1 cellular context compared by ENCODE assay signal in the genomic region with DNA sequence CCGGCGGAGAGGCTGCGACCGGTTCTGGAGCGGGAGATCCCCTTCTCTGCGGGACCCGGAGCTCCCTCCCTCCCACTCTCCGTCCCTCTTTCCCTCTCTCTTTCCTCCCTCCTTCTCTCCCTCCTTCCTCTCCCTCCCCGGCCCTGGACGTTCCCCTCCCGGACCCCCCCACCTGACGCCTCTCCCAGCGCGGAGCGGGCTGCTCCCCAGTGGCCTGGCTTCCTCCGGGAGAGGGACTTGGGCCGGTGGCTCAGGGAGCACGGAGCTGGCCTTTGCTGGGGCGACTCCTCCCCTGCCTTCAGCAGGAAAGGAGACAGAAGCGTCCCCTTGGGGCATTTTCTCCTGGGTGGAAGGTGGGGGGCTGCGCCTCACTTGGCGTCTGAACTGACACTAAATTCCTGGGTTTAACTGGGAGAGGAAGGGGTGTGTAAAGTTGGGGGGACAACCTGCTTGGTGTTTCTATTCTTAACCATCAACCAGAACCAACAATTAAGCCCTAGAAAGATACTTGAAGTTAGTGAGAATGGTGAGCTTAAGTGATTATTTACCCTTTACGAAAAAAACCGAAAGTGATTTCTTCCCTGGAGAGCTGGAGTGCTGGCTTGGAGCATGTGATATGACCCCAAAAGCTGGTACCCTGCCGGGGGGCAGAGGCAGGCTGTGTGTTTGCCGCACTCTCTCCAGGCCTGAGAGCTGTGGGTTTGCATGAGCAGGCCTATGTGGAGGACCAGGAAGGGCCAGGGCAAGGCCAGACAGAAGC.
TF ChIP-seq lines count a peak whose summit lies in the region.

No MANE protein-coding gene starts in this region.

TF ChIP-seq in HepG2, 621 proteins besides CTCF, POLR2A, EP300 and RAD21 (continued from another document and continues in another):
- TF ChIP-seq, protein P1, sequence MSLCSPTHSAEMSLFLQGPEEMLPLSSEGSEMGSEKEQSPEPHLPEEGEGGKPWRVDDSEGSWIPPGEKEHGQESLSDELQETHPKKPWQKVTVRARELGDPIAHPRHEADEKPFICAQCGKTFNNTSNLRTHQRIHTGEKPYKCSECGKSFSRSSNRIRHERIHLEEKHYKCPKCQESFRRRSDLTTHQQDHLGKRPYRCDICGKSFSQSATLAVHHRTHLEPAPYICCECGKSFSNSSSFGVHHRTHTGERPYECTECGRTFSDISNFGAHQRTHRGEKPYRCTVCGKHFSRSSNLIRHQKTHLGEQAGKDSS (CRISPR knock-in tag; IDR thresholded peaks at IDR 0.05; ENCODE audit: borderline replicate concordance, low read depth), result no peak
- TF ChIP-seq GTF3A (CRISPR knock-in tag; conservative IDR thresholded peaks at IDR 0.05), result 0 out of 2 replicates have a peak, but pooled peaks have one; percentile 31
- TF ChIP-seq KLF11 (CRISPR knock-in tag; IDR thresholded peaks at IDR 0.05), result no peak
- no peak for TF ChIP-seq ZNF251 (CRISPR knock-in tag; IDR thresholded peaks at IDR 0.05)
- TF ChIP-seq, protein P2, sequence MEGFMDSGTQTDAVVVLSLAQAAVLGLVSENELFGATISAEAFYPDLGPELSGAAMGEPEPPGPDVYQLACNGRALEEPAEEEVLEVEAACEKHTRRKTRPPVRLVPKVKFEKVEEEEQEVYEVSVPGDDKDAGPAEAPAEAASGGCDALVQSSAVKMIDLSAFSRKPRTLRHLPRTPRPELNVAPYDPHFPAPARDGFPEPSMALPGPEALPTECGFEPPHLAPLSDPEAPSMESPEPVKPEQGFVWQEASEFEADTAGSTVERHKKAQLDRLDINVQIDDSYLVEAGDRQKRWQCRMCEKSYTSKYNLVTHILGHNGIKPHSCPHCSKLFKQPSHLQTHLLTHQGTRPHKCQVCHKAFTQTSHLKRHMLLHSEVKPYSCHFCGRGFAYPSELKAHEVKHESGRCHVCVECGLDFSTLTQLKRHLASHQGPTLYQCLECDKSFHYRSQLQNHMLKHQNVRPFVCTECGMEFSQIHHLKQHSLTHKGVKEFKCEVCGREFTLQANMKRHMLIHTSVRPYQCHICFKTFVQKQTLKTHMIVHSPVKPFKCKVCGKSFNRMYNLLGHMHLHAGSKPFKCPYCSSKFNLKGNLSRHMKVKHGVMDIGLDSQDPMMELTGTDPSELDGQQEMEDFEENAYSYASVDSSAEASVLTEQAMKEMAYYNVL (CRISPR knock-in tag; IDR thresholded peaks at IDR 0.05; ENCODE audit: borderline replicate concordance), result peak; percentile 54; the same call in 1 of the 2 replicates
- TF ChIP-seq, protein P3, sequence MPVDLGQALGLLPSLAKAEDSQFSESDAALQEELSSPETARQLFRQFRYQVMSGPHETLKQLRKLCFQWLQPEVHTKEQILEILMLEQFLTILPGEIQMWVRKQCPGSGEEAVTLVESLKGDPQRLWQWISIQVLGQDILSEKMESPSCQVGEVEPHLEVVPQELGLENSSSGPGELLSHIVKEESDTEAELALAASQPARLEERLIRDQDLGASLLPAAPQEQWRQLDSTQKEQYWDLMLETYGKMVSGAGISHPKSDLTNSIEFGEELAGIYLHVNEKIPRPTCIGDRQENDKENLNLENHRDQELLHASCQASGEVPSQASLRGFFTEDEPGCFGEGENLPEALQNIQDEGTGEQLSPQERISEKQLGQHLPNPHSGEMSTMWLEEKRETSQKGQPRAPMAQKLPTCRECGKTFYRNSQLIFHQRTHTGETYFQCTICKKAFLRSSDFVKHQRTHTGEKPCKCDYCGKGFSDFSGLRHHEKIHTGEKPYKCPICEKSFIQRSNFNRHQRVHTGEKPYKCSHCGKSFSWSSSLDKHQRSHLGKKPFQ (CRISPR knock-in tag; IDR thresholded peaks at IDR 0.05; ENCODE audit: insufficient replicate concordance), result peak; percentile 47
- 0 out of 2 replicates have a peak, but pooled peaks have one; percentile 10 for TF ChIP-seq ZNF737 (CRISPR knock-in tag; IDR thresholded peaks at IDR 0.05; ENCODE audit: borderline replicate concordance)
- TF ChIP-seq ASH2L (IDR thresholded peaks at IDR 0.05; ENCODE audit: insufficient read length, low read depth, low read length), result peak; percentile 35
- TF ChIP-seq MXD4 (CRISPR knock-in tag; IDR thresholded peaks at IDR 0.05), result no peak; the same call in 1 of the 2 replicates
- TF ChIP-seq, protein P4, sequence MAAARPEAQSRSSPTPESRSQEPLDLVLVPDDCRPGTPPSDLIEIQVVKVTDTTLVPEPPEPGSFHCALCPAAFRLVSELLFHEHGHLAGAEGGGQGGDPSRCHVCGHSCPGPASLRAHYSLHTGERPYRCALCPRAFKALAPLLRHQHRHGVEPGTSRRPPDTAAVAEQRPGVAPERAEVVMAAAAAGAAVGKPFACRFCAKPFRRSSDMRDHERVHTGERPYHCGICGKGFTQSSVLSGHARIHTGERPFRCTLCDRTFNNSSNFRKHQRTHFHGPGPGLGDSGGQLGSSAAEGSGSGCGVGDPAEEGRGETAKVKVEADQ (CRISPR knock-in tag; IDR thresholded peaks at IDR 0.05; ENCODE audit: borderline replicate concordance), result no peak
- no peak for TF ChIP-seq SP2 (CRISPR knock-in tag; IDR thresholded peaks at IDR 0.05)
- TF ChIP-seq ZNF382 (CRISPR knock-in tag; IDR thresholded peaks at IDR 0.05; ENCODE audit: borderline replicate concordance), result no peak
- no peak for TF ChIP-seq RBAK (CRISPR knock-in tag; IDR thresholded peaks at IDR 0.05)
- 0 out of 2 replicates have a peak, but pooled peaks have one; percentile 6 for TF ChIP-seq MIER2 (CRISPR knock-in tag; IDR thresholded peaks at IDR 0.05)
- no peak for TF ChIP-seq GFI1 (CRISPR knock-in tag; IDR thresholded peaks at IDR 0.05; ENCODE audit: borderline replicate concordance)
- no peak for TF ChIP-seq ZNF746 (CRISPR knock-in tag; IDR thresholded peaks at IDR 0.05)
- 0 out of 2 replicates have a peak, but pooled peaks have one; percentile 26 for TF ChIP-seq SP140L (CRISPR knock-in tag; IDR thresholded peaks at IDR 0.05; ENCODE audit: borderline replicate concordance)
- TF ChIP-seq ZNF841 (CRISPR knock-in tag; IDR thresholded peaks at IDR 0.05; ENCODE audit: borderline replicate concordance), result 0 out of 2 replicates have a peak, but pooled peaks have one; percentile 47
- 0 out of 2 replicates have a peak, but pooled peaks have one; percentile 50 for TF ChIP-seq AKAP8 (CRISPR knock-in tag; IDR thresholded peaks at IDR 0.05)
- TF ChIP-seq NR2C2 (CRISPR knock-in tag; IDR thresholded peaks at IDR 0.05; ENCODE audit: borderline replicate concordance), result no peak
- TF ChIP-seq, protein P5, sequence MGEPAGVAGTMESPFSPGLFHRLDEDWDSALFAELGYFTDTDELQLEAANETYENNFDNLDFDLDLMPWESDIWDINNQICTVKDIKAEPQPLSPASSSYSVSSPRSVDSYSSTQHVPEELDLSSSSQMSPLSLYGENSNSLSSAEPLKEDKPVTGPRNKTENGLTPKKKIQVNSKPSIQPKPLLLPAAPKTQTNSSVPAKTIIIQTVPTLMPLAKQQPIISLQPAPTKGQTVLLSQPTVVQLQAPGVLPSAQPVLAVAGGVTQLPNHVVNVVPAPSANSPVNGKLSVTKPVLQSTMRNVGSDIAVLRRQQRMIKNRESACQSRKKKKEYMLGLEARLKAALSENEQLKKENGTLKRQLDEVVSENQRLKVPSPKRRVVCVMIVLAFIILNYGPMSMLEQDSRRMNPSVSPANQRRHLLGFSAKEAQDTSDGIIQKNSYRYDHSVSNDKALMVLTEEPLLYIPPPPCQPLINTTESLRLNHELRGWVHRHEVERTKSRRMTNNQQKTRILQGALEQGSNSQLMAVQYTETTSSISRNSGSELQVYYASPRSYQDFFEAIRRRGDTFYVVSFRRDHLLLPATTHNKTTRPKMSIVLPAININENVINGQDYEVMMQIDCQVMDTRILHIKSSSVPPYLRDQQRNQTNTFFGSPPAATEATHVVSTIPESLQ (CRISPR knock-in tag; conservative IDR thresholded peaks at IDR 0.05), result no peak
- no peak for TF ChIP-seq MAFF (IDR thresholded peaks at IDR 0.05; ENCODE audit: low read depth, low read length)
- TF ChIP-seq JUNB (CRISPR knock-in tag; IDR thresholded peaks at IDR 0.05; ENCODE audit: borderline replicate concordance), result no peak
- TF ChIP-seq, protein P6, sequence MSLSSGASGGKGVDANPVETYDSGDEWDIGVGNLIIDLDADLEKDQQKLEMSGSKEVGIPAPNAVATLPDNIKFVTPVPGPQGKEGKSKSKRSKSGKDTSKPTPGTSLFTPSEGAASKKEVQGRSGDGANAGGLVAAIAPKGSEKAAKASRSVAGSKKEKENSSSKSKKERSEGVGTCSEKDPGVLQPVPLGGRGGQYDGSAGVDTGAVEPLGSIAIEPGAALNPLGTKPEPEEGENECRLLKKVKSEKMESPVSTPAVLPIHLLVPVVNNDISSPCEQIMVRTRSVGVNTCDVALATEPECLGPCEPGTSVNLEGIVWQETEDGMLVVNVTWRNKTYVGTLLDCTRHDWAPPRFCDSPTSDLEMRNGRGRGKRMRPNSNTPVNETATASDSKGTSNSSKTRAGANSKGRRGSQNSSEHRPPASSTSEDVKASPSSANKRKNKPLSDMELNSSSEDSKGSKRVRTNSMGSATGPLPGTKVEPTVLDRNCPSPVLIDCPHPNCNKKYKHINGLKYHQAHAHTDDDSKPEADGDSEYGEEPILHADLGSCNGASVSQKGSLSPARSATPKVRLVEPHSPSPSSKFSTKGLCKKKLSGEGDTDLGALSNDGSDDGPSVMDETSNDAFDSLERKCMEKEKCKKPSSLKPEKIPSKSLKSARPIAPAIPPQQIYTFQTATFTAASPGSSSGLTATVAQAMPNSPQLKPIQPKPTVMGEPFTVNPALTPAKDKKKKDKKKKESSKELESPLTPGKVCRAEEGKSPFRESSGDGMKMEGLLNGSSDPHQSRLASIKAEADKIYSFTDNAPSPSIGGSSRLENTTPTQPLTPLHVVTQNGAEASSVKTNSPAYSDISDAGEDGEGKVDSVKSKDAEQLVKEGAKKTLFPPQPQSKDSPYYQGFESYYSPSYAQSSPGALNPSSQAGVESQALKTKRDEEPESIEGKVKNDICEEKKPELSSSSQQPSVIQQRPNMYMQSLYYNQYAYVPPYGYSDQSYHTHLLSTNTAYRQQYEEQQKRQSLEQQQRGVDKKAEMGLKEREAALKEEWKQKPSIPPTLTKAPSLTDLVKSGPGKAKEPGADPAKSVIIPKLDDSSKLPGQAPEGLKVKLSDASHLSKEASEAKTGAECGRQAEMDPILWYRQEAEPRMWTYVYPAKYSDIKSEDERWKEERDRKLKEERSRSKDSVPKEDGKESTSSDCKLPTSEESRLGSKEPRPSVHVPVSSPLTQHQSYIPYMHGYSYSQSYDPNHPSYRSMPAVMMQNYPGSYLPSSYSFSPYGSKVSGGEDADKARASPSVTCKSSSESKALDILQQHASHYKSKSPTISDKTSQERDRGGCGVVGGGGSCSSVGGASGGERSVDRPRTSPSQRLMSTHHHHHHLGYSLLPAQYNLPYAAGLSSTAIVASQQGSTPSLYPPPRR (CRISPR knock-in tag; IDR thresholded peaks at IDR 0.05; ENCODE audit: borderline replicate concordance), result 0 out of 2 replicates have a peak, but pooled peaks have one; percentile 32
- TF ChIP-seq ZKSCAN8 (CRISPR knock-in tag; IDR thresholded peaks at IDR 0.05; ENCODE audit: borderline replicate concordance), result no peak
- peak; percentile 83 for TF ChIP-seq ZC3H13 (CRISPR knock-in tag; IDR thresholded peaks at IDR 0.05)
- no peak for TF ChIP-seq ZNF234 (CRISPR knock-in tag; conservative IDR thresholded peaks at IDR 0.05)
- TF ChIP-seq, protein P7, sequence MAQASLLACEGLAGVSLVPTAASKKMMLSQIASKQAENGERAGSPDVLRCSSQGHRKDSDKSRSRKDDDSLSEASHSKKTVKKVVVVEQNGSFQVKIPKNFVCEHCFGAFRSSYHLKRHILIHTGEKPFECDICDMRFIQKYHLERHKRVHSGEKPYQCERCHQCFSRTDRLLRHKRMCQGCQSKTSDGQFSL (CRISPR knock-in tag; IDR thresholded peaks at IDR 0.05), result 0 out of 2 replicates have a peak, but pooled peaks have one; percentile 43
- TF ChIP-seq IRF2 (CRISPR knock-in tag; IDR thresholded peaks at IDR 0.05), result no peak
- TF ChIP-seq EED (CRISPR knock-in tag; IDR thresholded peaks at IDR 0.05), result no peak
- TF ChIP-seq MAZ (IDR thresholded peaks at IDR 0.05; ENCODE audit: borderline replicate concordance, low read depth, low read length), result no peak
- no peak for TF ChIP-seq MAZ (CRISPR knock-in tag; IDR thresholded peaks at IDR 0.05; ENCODE audit: low read depth)
- no peak for TF ChIP-seq ZNF563 (CRISPR knock-in tag; IDR thresholded peaks at IDR 0.05)
- no peak for TF ChIP-seq ZNF3 (CRISPR knock-in tag; IDR thresholded peaks at IDR 0.05)
- TF ChIP-seq SAFB2 (CRISPR knock-in tag; IDR thresholded peaks at IDR 0.05; ENCODE audit: borderline replicate concordance, low read depth), result no peak; the same call in 1 of the 2 replicates
- no peak for TF ChIP-seq ZNF205 (CRISPR knock-in tag; IDR thresholded peaks at IDR 0.05)
- TF ChIP-seq ZFP1 (CRISPR knock-in tag; IDR thresholded peaks at IDR 0.05), result no peak
- no peak for TF ChIP-seq ZNF547 (CRISPR knock-in tag; IDR thresholded peaks at IDR 0.05)
- TF ChIP-seq, protein P8, sequence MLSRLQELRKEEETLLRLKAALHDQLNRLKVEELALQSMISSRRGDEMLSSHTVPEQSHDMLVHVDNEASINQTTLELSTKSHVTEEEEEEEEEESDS (CRISPR knock-in tag; IDR thresholded peaks at IDR 0.05; ENCODE audit: borderline replicate concordance), result 0 out of 2 replicates have a peak, but pooled peaks have one; percentile 12
- TF ChIP-seq MTA1 (CRISPR knock-in tag; IDR thresholded peaks at IDR 0.05; ENCODE audit: borderline replicate concordance), result peak; percentile 42; the same call in 1 of the 2 replicates
- TF ChIP-seq HNF4G (IDR thresholded peaks at IDR 0.05; ENCODE audit: borderline replicate concordance, low read depth, low read length), result no peak
- TF ChIP-seq HNF4G (CRISPR knock-in tag; IDR thresholded peaks at IDR 0.05; ENCODE audit: borderline replicate concordance, low read depth), result no peak
- peak; percentile 48; the same call in 1 of the 2 replicates for TF ChIP-seq SAP130 (CRISPR knock-in tag; IDR thresholded peaks at IDR 0.05; ENCODE audit: low read depth)
- no peak for TF ChIP-seq POLR2AphosphoS5 (IDR thresholded peaks at IDR 0.05; ENCODE audit: low read depth, low read length)
- TF ChIP-seq ZNF616 (CRISPR knock-in tag; IDR thresholded peaks at IDR 0.05; ENCODE audit: low read depth), result no peak
- TF ChIP-seq, protein P9, sequence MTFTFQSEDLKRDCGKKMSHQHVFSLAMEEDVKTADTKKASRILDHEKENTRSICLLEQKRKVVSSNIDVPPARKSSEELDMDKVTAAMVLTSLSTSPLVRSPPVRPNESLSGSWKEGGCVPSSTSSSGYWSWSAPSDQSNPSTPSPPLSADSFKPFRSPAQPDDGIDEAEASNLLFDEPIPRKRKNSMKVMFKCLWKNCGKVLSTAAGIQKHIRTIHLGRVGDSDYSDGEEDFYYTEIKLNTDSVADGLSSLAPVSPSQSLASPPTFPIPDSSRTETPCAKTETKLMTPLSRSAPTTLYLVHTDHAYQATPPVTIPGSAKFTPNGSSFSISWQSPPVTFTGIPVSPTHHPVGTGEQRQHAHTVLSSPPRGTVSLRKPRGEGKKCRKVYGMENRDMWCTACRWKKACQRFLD (CRISPR knock-in tag; IDR thresholded peaks at IDR 0.05; ENCODE audit: borderline replicate concordance), result 0 out of 2 replicates have a peak, but pooled peaks have one; percentile 40
- no peak for TF ChIP-seq DMAP1 (CRISPR knock-in tag; IDR thresholded peaks at IDR 0.05)
- no peak for TF ChIP-seq NCOR1 (IDR thresholded peaks at IDR 0.05; ENCODE audit: borderline replicate concordance, low read length)
- peak; percentile 56 for TF ChIP-seq PHF8 (CRISPR knock-in tag; IDR thresholded peaks at IDR 0.05)
- TF ChIP-seq ZNF724P (CRISPR knock-in tag; IDR thresholded peaks at IDR 0.05; ENCODE audit: borderline replicate concordance), result no peak
